In genomic region chr7:102098986-102099385, GRCh38 we compare ENCODE assay signal across 23 cellular contexts.
"Had no signal": no experiment of that assay in that cellular context is flagged by ENCODE, and none has a peak within 500 bp of the region (broad histone marks: within the 10 kb centered on the region; RNA-seq: fewer than 3 reads in every experiment).

No MANE protein-coding gene starts in this region.

- H3K4me3 Mint-ChIP-seq: activated B cell treated with CpG ODN at 0.5 μM for 24 hours; activated T-cell treated with anti-CD3 and anti-CD28 coated beads, Interleukin-2, amount 50 U/mL, for 72 hours; brain; natural killer cell had no signal

- H3K36me3 Mint-ChIP-seq: natural killer cell had no signal

- H3K27ac ChIP-seq: neutrophil, pancreas, psoas muscle, right atrium auricular region, thyroid gland had no signal

- DNase-seq: activated B cell treated with CpG ODN at 0.5 μM for 24 hours; activated CD4-positive, alpha-beta T cell treated with anti-CD3 and anti-CD28 coated beads for 4 hours; activated CD4-positive, alpha-beta T cell treated with anti-CD3 and anti-CD28 coated beads, Interleukin-2, amount 50 U/mL, for 48 hours; activated gamma-delta T cell; activated naive CD4-positive, alpha-beta T cell treated with anti-CD3 and anti-CD28 coated beads, Interleukin-2, amount 50 U/mL, for 16 hours; activated T-cell treated with anti-CD3 and anti-CD28 coated beads, Interleukin-2, amount 50 U/mL, for 72 hours; caudate nucleus; effector memory CD4-positive, alpha-beta T cell; hypothalamus; midbrain; natural killer cell; pancreas; psoas muscle; stimulated activated CD4-positive, alpha-beta T cell treated with anti-CD3 and anti-CD28 coated beads, Interleukin-12 subunit alpha, Interleukin-12 subunit beta, amount 100 ng/mL, for 4 hours; stimulated activated CD4-positive, alpha-beta T cell treated with anti-CD3 and anti-CD28 coated beads, Interleukin-4, amount 100 ng/mL, for 4 hours; stimulated activated naive CD8-positive, alpha-beta T cell treated with anti-CD3 and anti-CD28 coated beads, Interleukin-15, Interleukin-2, amounts not matched to agents 100 U/mL and 50 U/mL, for 24 hours; T-helper 1 cell; T-helper 9 cell; thyroid gland had no signal

- H3K27ac Mint-ChIP-seq: activated B cell treated with CpG ODN at 0.5 μM for 24 hours; activated T-cell treated with anti-CD3 and anti-CD28 coated beads, Interleukin-2, amount 50 U/mL, for 72 hours; brain; natural killer cell had no signal

- H3K9me3 Mint-ChIP-seq: activated B cell treated with CpG ODN at 0.5 μM for 24 hours; activated T-cell treated with anti-CD3 and anti-CD28 coated beads, Interleukin-2, amount 50 U/mL, for 72 hours; brain; natural killer cell had no signal

- H3K27me3 Mint-ChIP-seq: activated B cell treated with CpG ODN at 0.5 μM for 24 hours, brain had no signal

- H3K4me1 ChIP-seq: pancreas, psoas muscle, thyroid gland had no signal

- H3K36me3 ChIP-seq: pancreas, thyroid gland had no signal

- H3K4me3 ChIP-seq: pancreas, psoas muscle, right atrium auricular region, thyroid gland had no signal

- H3K9me3 ChIP-seq: neutrophil, pancreas, psoas muscle, right atrium auricular region, thyroid gland had no signal

- H3K27me3 ChIP-seq: neutrophil, pancreas, right atrium auricular region, thyroid gland had no signal

- H3K4me1 Mint-ChIP-seq: activated B cell treated with CpG ODN at 0.5 μM for 24 hours, natural killer cell had no signal

- ATAC-seq: activated T-cell treated with anti-CD3 and anti-CD28 coated beads, Interleukin-2, amount 50 U/mL, for 72 hours; esophagus mucosa; natural killer cell; pancreas; stimulated activated naive CD8-positive, alpha-beta T cell treated with anti-CD3 and anti-CD28 coated beads, Interleukin-15, Interleukin-2, amounts not matched to agents 100 U/mL and 50 U/mL, for 24 hours had no signal
